Comparison of ENCODE assay signal across 1 cellular context in genomic region chr14:105025429-105025828, GRCh38.
TF ChIP-seq lines count a peak whose summit lies in the region.

No MANE protein-coding gene starts in this region.

TF ChIP-seq in IMR-90, 13 proteins besides CTCF, POLR2A, EP300 and RAD21:
- TF ChIP-seq RFX5 (IDR thresholded peaks at IDR 0.05; ENCODE audit: low read depth, low read length) (no peak), MAZ (IDR thresholded peaks at IDR 0.05; ENCODE audit: borderline replicate concordance, low read depth, low read length) (no peak), USF2 (IDR thresholded peaks at IDR 0.05; ENCODE audit: low read depth, low read length) (no peak), NFE2L2 (IDR thresholded peaks at IDR 0.05; ENCODE audit: low read depth, low read length) (no peak), RCOR1 (IDR thresholded peaks at IDR 0.05; ENCODE audit: insufficient replicate concordance, low read length) (no peak), MXI1 (IDR thresholded peaks at IDR 0.05; ENCODE audit: borderline replicate concordance, low read depth, low read length) (no peak), SMC3 (IDR thresholded peaks at IDR 0.05; ENCODE audit: low read depth, low read length) (no peak), CEBPB (IDR thresholded peaks at IDR 0.05; ENCODE audit: low read depth, low read length) (no peak), BHLHE40 (IDR thresholded peaks at IDR 0.05; ENCODE audit: low read depth, low read length) (no peak), ELK1 (IDR thresholded peaks at IDR 0.05; ENCODE audit: borderline replicate concordance, low read depth, low read length) (no peak), MAFK (IDR thresholded peaks at IDR 0.05; ENCODE audit: low read depth, low read length) (no peak), CHD1 (IDR thresholded peaks at IDR 0.05; ENCODE audit: low read depth, low read length) (no peak), FOS (IDR thresholded peaks at IDR 0.05; ENCODE audit: low read depth, low read length) (no peak)
